In genomic region chr15:62120776-62121175, GRCh38 we compare ENCODE assay signal across 18 cellular contexts. TPM values are rescaled to one million over a fixed set of nuclear protein-coding genes. Genes with fewer than 3 reads are reported as not detected.
"Had no signal": no experiment of that assay in that cellular context is flagged by ENCODE, and none has a peak within 500 bp of the region (broad histone marks: within the 10 kb centered on the region; RNA-seq: fewer than 3 reads in every experiment).

No MANE protein-coding gene starts in this region.

- H3K27me3 Mint-ChIP-seq: activated CD4-positive, alpha-beta T cell treated with anti-CD3 and anti-CD28 coated beads, Interleukin-2, amount 10 ng/mL, durations not matched to agents 24 days and 14 days; dendritic cell treated with granulocyte-macrophage colony-stimulating factor and Interleukin-4, amounts not matched to agents 40 ng/mL and 50 ng/mL, for 4 days had no signal

- H3K27ac Mint-ChIP-seq: activated T-helper 2 cell treated with anti-CD3 and anti-CD28 coated beads, Interferon-gamma antibody, Interleukin-2, Interleukin-4, amounts not matched to agents 10 μg/mL and 5 μg/mL and 100 μg/mL, durations not matched to agents 14 hours and 24 hours and 36 hours; dendritic cell treated with granulocyte-macrophage colony-stimulating factor and Interleukin-4, amounts not matched to agents 40 ng/mL and 50 ng/mL, for 4 days; WTC11 had no signal

- H3K36me3 Mint-ChIP-seq: brain, WTC11 had no signal

- H3K27me3 ChIP-seq: pancreas had no signal

- H3K36me3 ChIP-seq: pancreas had no signal

- H3K4me3 ChIP-seq: pancreas had no signal

- H3K9me3 ChIP-seq: pancreas had no signal

- ATAC-seq: left ventricle myocardium superior, pancreas, WTC11 had no signal

- H3K9me3 Mint-ChIP-seq: activated CD4-positive, alpha-beta T cell treated with anti-CD3 and anti-CD28 coated beads, Interleukin-2, amount 10 ng/mL, durations not matched to agents 24 days and 14 days; activated T-helper 2 cell treated with anti-CD3 and anti-CD28 coated beads, Interferon-gamma antibody, Interleukin-2, Interleukin-4, amounts not matched to agents 10 μg/mL and 5 μg/mL and 100 μg/mL, durations not matched to agents 14 hours and 24 hours and 36 hours; brain; central memory CD8-positive, alpha-beta T cell; dendritic cell treated with granulocyte-macrophage colony-stimulating factor and Interleukin-4, amounts not matched to agents 40 ng/mL and 50 ng/mL, for 4 days; WTC11 had no signal

- DNase-seq: activated CD4-positive, alpha-beta T cell treated with anti-CD3 and anti-CD28 coated beads, Interleukin-2, amount 10 ng/mL, durations not matched to agents 24 days and 14 days; activated naive CD4-positive, alpha-beta T cell treated with anti-CD3 and anti-CD28 coated beads, Interleukin-2, amount 50 U/mL, for 16 hours; amniotic stem cell; hippocampal formation; left ventricle myocardium superior; pancreas; stimulated activated CD4-positive, alpha-beta T cell treated with anti-CD3 and anti-CD28 coated beads, Interleukin-4, amount 100 ng/mL, for 4 hours; trophoblast cell had no signal

- H3K4me3 Mint-ChIP-seq: activated CD4-positive, alpha-beta T cell treated with anti-CD3 and anti-CD28 coated beads, Interleukin-2, amount 10 ng/mL, durations not matched to agents 24 days and 14 days; brain; central memory CD8-positive, alpha-beta T cell; dendritic cell treated with granulocyte-macrophage colony-stimulating factor and Interleukin-4, amounts not matched to agents 40 ng/mL and 50 ng/mL, for 4 days; neural crest cell; WTC11 had no signal

- FAIRE-seq: pancreas had no signal

RNA-seq across cellular contexts. Expression of gene C2CD4B, which starts 44.3 kb away (rescaled TPM):
- total RNA-seq: neural crest cell, SK-MEL-5 had no signal

RNA-seq across cellular contexts. Expression of gene C2CD4A, which starts 54.0 kb away (rescaled TPM):
- total RNA-seq: activated T-helper 2 cell treated with anti-CD3 and anti-CD28 coated beads, Interferon-gamma antibody, Interleukin-2, Interleukin-4, amounts not matched to agents 10 μg/mL and 5 μg/mL and 100 μg/mL, durations not matched to agents 14 hours and 24 hours and 36 hours; left ventricle myocardium superior; mesenteric fat pad; neural crest cell; SK-MEL-5; skeletal muscle tissue; subcutaneous adipose tissue had no signal
